Comparison of ENCODE assay signal across 10 cellular contexts in the genomic region with DNA sequence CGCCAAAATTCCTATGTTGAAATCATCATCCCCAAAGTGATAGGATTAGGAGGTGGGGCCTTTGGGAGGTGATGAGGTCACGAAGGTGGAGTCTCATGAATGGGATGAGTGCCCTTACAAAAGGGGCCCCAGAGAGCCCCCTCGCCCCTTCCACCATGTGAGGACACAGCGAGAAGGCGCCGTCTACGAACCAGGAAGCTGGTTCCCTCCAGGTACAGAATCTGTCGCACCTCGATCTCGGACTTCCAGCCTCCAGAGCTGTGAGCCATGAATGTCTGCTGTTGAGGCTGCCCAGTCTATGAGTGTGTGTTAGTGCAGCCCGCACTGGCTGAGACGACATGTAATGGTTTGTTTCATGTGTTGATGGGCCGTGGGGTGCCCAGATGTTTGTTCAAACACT.
"Had no signal": no experiment of that assay in that cellular context is flagged by ENCODE, and none has a peak within 500 bp of the region (broad histone marks: within the 10 kb centered on the region; RNA-seq: fewer than 3 reads in every experiment).

No MANE protein-coding gene starts in this region.

- H3K4me3 ChIP-seq: GM23248, GM23338, HAP-1 had no signal

- H3K27ac Mint-ChIP-seq: GM23338, H9, HFFc6 had no signal

- H3K4me2 ChIP-seq: GM23338 had no signal

- H3K27ac ChIP-seq: GM23248 had no signal

- DNase-seq: GM23248, GOT3, H7, H9, HCEC 1CT, HFFc6 had no signal

- H2AFZ ChIP-seq: GM23248, GM23338 had no signal

- H3K4me3 Mint-ChIP-seq: GM23338, H9, HFFc6 had no signal

- H3K9me3 Mint-ChIP-seq: H9, HFFc6 had no signal

- H3K4me1 Mint-ChIP-seq: GM23338, H9 had no signal

- H3K4me1 ChIP-seq: HAP-1 had no signal

- H3K9me3 ChIP-seq: HAP-1 had no signal

- H3K9ac ChIP-seq: GM23248 had no signal

- FAIRE-seq: H1, H54 had no signal
